Comparison of ENCODE assay signal across 2 cellular contexts in the genomic region with DNA sequence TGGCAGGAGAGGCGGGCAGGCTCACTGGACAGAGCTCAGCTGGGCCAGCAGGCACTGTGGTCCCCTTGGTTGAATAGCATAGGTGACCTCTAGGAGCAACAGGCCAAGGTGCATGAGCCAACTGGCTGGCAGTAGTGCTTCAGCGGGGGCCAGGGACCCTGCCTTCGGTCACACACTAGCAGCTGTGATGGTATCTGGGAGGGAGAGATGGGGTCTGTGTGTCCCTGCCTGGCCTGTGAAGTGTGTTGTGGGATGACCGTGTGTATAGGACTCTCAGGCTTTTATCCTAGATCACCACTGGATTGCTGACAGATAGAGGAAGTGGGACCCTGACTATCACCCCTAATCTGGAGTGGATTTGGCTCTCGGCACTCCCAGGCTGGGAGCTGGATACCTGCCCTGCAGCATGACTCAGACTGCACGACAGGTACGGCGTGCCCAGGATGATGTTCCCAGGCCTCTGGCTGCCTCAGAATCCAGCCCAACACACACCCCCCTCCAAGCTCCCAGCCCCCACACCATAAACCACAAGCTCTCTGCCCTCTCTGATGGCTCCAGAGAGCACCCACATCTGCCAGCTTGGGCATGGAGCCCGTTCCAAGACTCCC.
A peak's percentile ranks its signal among the peaks of the same experiment; 100 is the strongest.
TF ChIP-seq lines count a peak whose summit lies in the region.

No MANE protein-coding gene starts in this region.

TF ChIP-seq in K562, 482 proteins besides CTCF, POLR2A, EP300 and RAD21:
- no peak for TF ChIP-seq GATAD2A (IDR thresholded peaks at IDR 0.05)
- TF ChIP-seq POLR2G (IDR thresholded peaks at IDR 0.05; ENCODE audit: low read depth, low read length): peak; percentile 9; the same call in 1 of the 2 replicates
- no peak for TF ChIP-seq OTX1 (CRISPR knock-in tag; IDR thresholded peaks at IDR 0.05)
- TF ChIP-seq NFE2L1 (tag; IDR thresholded peaks at IDR 0.05; ENCODE audit: borderline replicate concordance, low read depth): no peak
- no peak for TF ChIP-seq KLF1 (tag; IDR thresholded peaks at IDR 0.05)
- TF ChIP-seq SPI1 (IDR thresholded peaks at IDR 0.05; ENCODE audit: borderline replicate concordance, low read depth, low read length): peak; percentile 33; the same call in 1 of the 2 replicates

TF ChIP-seq in WTC11, 78 proteins besides CTCF, POLR2A, EP300 and RAD21:
- no peak for TF ChIP-seq GRHL2 (CRISPR knock-in tag; IDR thresholded peaks at IDR 0.05; ENCODE audit: insufficient replicate concordance, severe bottlenecking)
- TF ChIP-seq ELF4 (CRISPR knock-in tag; IDR thresholded peaks at IDR 0.05; ENCODE audit: low read depth): no peak
- TF ChIP-seq FOXP4 (CRISPR knock-in tag; IDR thresholded peaks at IDR 0.05): no peak
- TF ChIP-seq, protein P1, sequence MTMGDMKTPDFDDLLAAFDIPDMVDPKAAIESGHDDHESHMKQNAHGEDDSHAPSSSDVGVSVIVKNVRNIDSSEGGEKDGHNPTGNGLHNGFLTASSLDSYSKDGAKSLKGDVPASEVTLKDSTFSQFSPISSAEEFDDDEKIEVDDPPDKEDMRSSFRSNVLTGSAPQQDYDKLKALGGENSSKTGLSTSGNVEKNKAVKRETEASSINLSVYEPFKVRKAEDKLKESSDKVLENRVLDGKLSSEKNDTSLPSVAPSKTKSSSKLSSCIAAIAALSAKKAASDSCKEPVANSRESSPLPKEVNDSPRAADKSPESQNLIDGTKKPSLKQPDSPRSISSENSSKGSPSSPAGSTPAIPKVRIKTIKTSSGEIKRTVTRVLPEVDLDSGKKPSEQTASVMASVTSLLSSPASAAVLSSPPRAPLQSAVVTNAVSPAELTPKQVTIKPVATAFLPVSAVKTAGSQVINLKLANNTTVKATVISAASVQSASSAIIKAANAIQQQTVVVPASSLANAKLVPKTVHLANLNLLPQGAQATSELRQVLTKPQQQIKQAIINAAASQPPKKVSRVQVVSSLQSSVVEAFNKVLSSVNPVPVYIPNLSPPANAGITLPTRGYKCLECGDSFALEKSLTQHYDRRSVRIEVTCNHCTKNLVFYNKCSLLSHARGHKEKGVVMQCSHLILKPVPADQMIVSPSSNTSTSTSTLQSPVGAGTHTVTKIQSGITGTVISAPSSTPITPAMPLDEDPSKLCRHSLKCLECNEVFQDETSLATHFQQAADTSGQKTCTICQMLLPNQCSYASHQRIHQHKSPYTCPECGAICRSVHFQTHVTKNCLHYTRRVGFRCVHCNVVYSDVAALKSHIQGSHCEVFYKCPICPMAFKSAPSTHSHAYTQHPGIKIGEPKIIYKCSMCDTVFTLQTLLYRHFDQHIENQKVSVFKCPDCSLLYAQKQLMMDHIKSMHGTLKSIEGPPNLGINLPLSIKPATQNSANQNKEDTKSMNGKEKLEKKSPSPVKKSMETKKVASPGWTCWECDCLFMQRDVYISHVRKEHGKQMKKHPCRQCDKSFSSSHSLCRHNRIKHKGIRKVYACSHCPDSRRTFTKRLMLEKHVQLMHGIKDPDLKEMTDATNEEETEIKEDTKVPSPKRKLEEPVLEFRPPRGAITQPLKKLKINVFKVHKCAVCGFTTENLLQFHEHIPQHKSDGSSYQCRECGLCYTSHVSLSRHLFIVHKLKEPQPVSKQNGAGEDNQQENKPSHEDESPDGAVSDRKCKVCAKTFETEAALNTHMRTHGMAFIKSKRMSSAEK (CRISPR knock-in tag; IDR thresholded peaks at IDR 0.05; ENCODE audit: borderline replicate concordance): no peak
- TF ChIP-seq, protein P2, sequence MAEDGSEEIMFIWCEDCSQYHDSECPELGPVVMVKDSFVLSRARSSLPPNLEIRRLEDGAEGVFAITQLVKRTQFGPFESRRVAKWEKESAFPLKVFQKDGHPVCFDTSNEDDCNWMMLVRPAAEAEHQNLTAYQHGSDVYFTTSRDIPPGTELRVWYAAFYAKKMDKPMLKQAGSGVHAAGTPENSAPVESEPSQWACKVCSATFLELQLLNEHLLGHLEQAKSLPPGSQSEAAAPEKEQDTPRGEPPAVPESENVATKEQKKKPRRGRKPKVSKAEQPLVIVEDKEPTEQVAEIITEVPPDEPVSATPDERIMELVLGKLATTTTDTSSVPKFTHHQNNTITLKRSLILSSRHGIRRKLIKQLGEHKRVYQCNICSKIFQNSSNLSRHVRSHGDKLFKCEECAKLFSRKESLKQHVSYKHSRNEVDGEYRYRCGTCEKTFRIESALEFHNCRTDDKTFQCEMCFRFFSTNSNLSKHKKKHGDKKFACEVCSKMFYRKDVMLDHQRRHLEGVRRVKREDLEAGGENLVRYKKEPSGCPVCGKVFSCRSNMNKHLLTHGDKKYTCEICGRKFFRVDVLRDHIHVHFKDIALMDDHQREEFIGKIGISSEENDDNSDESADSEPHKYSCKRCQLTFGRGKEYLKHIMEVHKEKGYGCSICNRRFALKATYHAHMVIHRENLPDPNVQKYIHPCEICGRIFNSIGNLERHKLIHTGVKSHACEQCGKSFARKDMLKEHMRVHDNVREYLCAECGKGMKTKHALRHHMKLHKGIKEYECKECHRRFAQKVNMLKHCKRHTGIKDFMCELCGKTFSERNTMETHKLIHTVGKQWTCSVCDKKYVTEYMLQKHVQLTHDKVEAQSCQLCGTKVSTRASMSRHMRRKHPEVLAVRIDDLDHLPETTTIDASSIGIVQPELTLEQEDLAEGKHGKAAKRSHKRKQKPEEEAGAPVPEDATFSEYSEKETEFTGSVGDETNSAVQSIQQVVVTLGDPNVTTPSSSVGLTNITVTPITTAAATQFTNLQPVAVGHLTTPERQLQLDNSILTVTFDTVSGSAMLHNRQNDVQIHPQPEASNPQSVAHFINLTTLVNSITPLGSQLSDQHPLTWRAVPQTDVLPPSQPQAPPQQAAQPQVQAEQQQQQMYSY (CRISPR knock-in tag; IDR thresholded peaks at IDR 0.05): no peak
- TF ChIP-seq PREB (CRISPR knock-in tag; IDR thresholded peaks at IDR 0.05; ENCODE audit: borderline replicate concordance): no peak
- no peak for TF ChIP-seq NR3C1 (CRISPR knock-in tag; conservative IDR thresholded peaks at IDR 0.05; ENCODE audit: low read depth)
- TF ChIP-seq MYBL2 (CRISPR knock-in tag; IDR thresholded peaks at IDR 0.05): no peak
- TF ChIP-seq, protein P3, sequence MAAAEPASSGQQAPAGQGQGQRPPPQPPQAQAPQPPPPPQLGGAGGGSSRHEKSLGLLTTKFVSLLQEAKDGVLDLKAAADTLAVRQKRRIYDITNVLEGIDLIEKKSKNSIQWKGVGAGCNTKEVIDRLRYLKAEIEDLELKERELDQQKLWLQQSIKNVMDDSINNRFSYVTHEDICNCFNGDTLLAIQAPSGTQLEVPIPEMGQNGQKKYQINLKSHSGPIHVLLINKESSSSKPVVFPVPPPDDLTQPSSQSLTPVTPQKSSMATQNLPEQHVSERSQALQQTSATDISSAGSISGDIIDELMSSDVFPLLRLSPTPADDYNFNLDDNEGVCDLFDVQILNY (CRISPR knock-in tag; IDR thresholded peaks at IDR 0.05): no peak
- no peak for TF ChIP-seq SOX15 (CRISPR knock-in tag; IDR thresholded peaks at IDR 0.05)
- TF ChIP-seq NFE2L1 (CRISPR knock-in tag; IDR thresholded peaks at IDR 0.05): no peak
- no peak for TF ChIP-seq ARID4B (CRISPR knock-in tag; IDR thresholded peaks at IDR 0.05; ENCODE audit: borderline replicate concordance)
- TF ChIP-seq ZBTB43 (CRISPR knock-in tag; IDR thresholded peaks at IDR 0.05): no peak
